In genomic region chr11:75524576-75525432, GRCh38 we compare ENCODE assay signal across 1 cellular context.
A peak's percentile ranks its signal among the peaks of the same experiment; 100 is the strongest.
TF ChIP-seq lines count a peak whose summit lies in the region.

No MANE protein-coding gene starts in this region.

TF ChIP-seq in HepG2, 621 proteins besides CTCF, POLR2A, EP300 and RAD21 (continued from another document and continues in another):
- TF ChIP-seq, protein P1, sequence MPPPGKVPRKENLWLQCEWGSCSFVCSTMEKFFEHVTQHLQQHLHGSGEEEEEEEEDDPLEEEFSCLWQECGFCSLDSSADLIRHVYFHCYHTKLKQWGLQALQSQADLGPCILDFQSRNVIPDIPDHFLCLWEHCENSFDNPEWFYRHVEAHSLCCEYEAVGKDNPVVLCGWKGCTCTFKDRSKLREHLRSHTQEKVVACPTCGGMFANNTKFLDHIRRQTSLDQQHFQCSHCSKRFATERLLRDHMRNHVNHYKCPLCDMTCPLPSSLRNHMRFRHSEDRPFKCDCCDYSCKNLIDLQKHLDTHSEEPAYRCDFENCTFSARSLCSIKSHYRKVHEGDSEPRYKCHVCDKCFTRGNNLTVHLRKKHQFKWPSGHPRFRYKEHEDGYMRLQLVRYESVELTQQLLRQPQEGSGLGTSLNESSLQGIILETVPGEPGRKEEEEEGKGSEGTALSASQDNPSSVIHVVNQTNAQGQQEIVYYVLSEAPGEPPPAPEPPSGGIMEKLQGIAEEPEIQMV (CRISPR knock-in tag; IDR thresholded peaks at IDR 0.05; ENCODE audit: low read depth), result no peak
- TF ChIP-seq ZFYVE20 (CRISPR knock-in tag; IDR thresholded peaks at IDR 0.05; ENCODE audit: borderline replicate concordance, low read depth), result no peak
- TF ChIP-seq ADNP (CRISPR knock-in tag; IDR thresholded peaks at IDR 0.05), result no peak
- TF ChIP-seq ZKSCAN1 (IDR thresholded peaks at IDR 0.05; ENCODE audit: low read length), result no peak
- no peak for TF ChIP-seq KDM4B (CRISPR knock-in tag; IDR thresholded peaks at IDR 0.05)
- TF ChIP-seq, protein P2, sequence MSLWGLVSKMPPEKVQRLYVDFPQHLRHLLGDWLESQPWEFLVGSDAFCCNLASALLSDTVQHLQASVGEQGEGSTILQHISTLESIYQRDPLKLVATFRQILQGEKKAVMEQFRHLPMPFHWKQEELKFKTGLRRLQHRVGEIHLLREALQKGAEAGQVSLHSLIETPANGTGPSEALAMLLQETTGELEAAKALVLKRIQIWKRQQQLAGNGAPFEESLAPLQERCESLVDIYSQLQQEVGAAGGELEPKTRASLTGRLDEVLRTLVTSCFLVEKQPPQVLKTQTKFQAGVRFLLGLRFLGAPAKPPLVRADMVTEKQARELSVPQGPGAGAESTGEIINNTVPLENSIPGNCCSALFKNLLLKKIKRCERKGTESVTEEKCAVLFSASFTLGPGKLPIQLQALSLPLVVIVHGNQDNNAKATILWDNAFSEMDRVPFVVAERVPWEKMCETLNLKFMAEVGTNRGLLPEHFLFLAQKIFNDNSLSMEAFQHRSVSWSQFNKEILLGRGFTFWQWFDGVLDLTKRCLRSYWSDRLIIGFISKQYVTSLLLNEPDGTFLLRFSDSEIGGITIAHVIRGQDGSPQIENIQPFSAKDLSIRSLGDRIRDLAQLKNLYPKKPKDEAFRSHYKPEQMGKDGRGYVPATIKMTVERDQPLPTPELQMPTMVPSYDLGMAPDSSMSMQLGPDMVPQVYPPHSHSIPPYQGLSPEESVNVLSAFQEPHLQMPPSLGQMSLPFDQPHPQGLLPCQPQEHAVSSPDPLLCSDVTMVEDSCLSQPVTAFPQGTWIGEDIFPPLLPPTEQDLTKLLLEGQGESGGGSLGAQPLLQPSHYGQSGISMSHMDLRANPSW (CRISPR knock-in tag; IDR thresholded peaks at IDR 0.05; ENCODE audit: borderline replicate concordance), result no peak
- TF ChIP-seq ZNF142 (CRISPR knock-in tag; IDR thresholded peaks at IDR 0.05), result 0 out of 2 replicates have a peak, but pooled peaks have one; percentile 8
- TF ChIP-seq ZBTB8A (CRISPR knock-in tag; IDR thresholded peaks at IDR 0.05; ENCODE audit: borderline replicate concordance, low read depth), result no peak
- 0 out of 2 replicates have a peak, but pooled peaks have one; percentile 54 for TF ChIP-seq ARNT2 (CRISPR knock-in tag; IDR thresholded peaks at IDR 0.05; ENCODE audit: low read depth)
- TF ChIP-seq, protein P3, sequence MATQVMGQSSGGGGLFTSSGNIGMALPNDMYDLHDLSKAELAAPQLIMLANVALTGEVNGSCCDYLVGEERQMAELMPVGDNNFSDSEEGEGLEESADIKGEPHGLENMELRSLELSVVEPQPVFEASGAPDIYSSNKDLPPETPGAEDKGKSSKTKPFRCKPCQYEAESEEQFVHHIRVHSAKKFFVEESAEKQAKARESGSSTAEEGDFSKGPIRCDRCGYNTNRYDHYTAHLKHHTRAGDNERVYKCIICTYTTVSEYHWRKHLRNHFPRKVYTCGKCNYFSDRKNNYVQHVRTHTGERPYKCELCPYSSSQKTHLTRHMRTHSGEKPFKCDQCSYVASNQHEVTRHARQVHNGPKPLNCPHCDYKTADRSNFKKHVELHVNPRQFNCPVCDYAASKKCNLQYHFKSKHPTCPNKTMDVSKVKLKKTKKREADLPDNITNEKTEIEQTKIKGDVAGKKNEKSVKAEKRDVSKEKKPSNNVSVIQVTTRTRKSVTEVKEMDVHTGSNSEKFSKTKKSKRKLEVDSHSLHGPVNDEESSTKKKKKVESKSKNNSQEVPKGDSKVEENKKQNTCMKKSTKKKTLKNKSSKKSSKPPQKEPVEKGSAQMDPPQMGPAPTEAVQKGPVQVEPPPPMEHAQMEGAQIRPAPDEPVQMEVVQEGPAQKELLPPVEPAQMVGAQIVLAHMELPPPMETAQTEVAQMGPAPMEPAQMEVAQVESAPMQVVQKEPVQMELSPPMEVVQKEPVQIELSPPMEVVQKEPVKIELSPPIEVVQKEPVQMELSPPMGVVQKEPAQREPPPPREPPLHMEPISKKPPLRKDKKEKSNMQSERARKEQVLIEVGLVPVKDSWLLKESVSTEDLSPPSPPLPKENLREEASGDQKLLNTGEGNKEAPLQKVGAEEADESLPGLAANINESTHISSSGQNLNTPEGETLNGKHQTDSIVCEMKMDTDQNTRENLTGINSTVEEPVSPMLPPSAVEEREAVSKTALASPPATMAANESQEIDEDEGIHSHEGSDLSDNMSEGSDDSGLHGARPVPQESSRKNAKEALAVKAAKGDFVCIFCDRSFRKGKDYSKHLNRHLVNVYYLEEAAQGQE (IDR thresholded peaks at IDR 0.05; ENCODE audit: borderline replicate concordance in 1 of 2, low read depth in 1 of 2, low read length in 2 of 2), result no peak
- no peak for TF ChIP-seq ZNF557 (CRISPR knock-in tag; IDR thresholded peaks at IDR 0.05)
- TF ChIP-seq, protein P4, sequence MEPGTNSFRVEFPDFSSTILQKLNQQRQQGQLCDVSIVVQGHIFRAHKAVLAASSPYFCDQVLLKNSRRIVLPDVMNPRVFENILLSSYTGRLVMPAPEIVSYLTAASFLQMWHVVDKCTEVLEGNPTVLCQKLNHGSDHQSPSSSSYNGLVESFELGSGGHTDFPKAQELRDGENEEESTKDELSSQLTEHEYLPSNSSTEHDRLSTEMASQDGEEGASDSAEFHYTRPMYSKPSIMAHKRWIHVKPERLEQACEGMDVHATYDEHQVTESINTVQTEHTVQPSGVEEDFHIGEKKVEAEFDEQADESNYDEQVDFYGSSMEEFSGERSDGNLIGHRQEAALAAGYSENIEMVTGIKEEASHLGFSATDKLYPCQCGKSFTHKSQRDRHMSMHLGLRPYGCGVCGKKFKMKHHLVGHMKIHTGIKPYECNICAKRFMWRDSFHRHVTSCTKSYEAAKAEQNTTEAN (CRISPR knock-in tag; conservative IDR thresholded peaks at IDR 0.05), result 0 out of 2 replicates have a peak, but pooled peaks have one; percentile 9
- TF ChIP-seq TIGD3 (CRISPR knock-in tag; IDR thresholded peaks at IDR 0.05; ENCODE audit: borderline replicate concordance), result no peak
- no peak for TF ChIP-seq MYPOP (CRISPR knock-in tag; IDR thresholded peaks at IDR 0.05)
- no peak for TF ChIP-seq ZNF720 (CRISPR knock-in tag; IDR thresholded peaks at IDR 0.05)
- no peak for TF ChIP-seq NCOA5 (CRISPR knock-in tag; IDR thresholded peaks at IDR 0.05)
- no peak; the same call in 1 of the 2 replicates for TF ChIP-seq ZNF296 (CRISPR knock-in tag; conservative IDR thresholded peaks at IDR 0.05)
- peak; percentile 38; the same call in 1 of the 2 replicates for TF ChIP-seq HOXA5 (CRISPR knock-in tag; IDR thresholded peaks at IDR 0.05)
- TF ChIP-seq, protein P5, sequence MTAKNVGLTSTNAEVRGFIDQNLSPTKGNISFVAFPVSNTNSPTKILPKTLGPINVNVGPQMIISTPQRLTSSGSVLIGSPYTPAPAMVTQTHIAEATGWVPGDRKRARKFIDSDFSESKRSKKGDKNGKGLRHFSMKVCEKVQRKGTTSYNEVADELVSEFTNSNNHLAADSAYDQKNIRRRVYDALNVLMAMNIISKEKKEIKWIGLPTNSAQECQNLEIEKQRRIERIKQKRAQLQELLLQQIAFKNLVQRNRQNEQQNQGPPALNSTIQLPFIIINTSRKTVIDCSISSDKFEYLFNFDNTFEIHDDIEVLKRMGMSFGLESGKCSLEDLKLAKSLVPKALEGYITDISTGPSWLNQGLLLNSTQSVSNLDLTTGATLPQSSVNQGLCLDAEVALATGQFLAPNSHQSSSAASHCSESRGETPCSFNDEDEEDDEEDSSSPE (CRISPR knock-in tag; IDR thresholded peaks at IDR 0.05), result no peak
- no peak for TF ChIP-seq ZNF772 (CRISPR knock-in tag; IDR thresholded peaks at IDR 0.05)
- no peak for TF ChIP-seq ZNF136 (CRISPR knock-in tag; IDR thresholded peaks at IDR 0.05; ENCODE audit: low read depth)
- TF ChIP-seq, protein P6, sequence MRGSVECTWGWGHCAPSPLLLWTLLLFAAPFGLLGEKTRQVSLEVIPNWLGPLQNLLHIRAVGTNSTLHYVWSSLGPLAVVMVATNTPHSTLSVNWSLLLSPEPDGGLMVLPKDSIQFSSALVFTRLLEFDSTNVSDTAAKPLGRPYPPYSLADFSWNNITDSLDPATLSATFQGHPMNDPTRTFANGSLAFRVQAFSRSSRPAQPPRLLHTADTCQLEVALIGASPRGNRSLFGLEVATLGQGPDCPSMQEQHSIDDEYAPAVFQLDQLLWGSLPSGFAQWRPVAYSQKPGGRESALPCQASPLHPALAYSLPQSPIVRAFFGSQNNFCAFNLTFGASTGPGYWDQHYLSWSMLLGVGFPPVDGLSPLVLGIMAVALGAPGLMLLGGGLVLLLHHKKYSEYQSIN (CRISPR knock-in tag; IDR thresholded peaks at IDR 0.05; ENCODE audit: borderline replicate concordance), result no peak
- TF ChIP-seq ZNF501 (CRISPR knock-in tag; IDR thresholded peaks at IDR 0.05), result peak; percentile 41
- no peak for TF ChIP-seq CEBPG (CRISPR knock-in tag; IDR thresholded peaks at IDR 0.05)
- peak; percentile 47; the same call in 1 of the 2 replicates for TF ChIP-seq DMAP1 (CRISPR knock-in tag; IDR thresholded peaks at IDR 0.05)
- TF ChIP-seq ZNF547 (CRISPR knock-in tag; IDR thresholded peaks at IDR 0.05), result peak; percentile 18; the same call in 1 of the 2 replicates
- TF ChIP-seq, protein P7, sequence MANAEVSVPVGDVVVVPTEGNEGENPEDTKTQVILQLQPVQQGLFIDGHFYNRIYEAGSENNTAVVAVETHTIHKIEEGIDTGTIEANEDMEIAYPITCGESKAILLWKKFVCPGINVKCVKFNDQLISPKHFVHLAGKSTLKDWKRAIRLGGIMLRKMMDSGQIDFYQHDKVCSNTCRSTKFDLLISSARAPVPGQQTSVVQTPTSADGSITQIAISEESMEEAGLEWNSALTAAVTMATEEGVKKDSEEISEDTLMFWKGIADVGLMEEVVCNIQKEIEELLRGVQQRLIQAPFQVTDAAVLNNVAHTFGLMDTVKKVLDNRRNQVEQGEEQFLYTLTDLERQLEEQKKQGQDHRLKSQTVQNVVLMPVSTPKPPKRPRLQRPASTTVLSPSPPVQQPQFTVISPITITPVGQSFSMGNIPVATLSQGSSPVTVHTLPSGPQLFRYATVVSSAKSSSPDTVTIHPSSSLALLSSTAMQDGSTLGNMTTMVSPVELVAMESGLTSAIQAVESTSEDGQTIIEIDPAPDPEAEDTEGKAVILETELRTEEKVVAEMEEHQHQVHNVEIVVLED (CRISPR knock-in tag; IDR thresholded peaks at IDR 0.05; ENCODE audit: borderline replicate concordance), result no peak; the same call in 1 of the 2 replicates
- TF ChIP-seq TEAD2 (CRISPR knock-in tag; IDR thresholded peaks at IDR 0.05), result no peak
- TF ChIP-seq PHF21A (CRISPR knock-in tag; IDR thresholded peaks at IDR 0.05), result no peak
- no peak for TF ChIP-seq MTF1 (CRISPR knock-in tag; IDR thresholded peaks at IDR 0.05)
- TF ChIP-seq FOXA1 (IDR thresholded peaks at IDR 0.05), result no peak
- no peak for TF ChIP-seq FOXA1 (CRISPR knock-in tag; IDR thresholded peaks at IDR 0.05)
- 0 out of 2 replicates have a peak, but pooled peaks have one; percentile 40 for TF ChIP-seq ZNF704 (CRISPR knock-in tag; IDR thresholded peaks at IDR 0.05; ENCODE audit: borderline replicate concordance)
